Comparison of ENCODE assay signal across 8 cellular contexts in the genomic region with DNA sequence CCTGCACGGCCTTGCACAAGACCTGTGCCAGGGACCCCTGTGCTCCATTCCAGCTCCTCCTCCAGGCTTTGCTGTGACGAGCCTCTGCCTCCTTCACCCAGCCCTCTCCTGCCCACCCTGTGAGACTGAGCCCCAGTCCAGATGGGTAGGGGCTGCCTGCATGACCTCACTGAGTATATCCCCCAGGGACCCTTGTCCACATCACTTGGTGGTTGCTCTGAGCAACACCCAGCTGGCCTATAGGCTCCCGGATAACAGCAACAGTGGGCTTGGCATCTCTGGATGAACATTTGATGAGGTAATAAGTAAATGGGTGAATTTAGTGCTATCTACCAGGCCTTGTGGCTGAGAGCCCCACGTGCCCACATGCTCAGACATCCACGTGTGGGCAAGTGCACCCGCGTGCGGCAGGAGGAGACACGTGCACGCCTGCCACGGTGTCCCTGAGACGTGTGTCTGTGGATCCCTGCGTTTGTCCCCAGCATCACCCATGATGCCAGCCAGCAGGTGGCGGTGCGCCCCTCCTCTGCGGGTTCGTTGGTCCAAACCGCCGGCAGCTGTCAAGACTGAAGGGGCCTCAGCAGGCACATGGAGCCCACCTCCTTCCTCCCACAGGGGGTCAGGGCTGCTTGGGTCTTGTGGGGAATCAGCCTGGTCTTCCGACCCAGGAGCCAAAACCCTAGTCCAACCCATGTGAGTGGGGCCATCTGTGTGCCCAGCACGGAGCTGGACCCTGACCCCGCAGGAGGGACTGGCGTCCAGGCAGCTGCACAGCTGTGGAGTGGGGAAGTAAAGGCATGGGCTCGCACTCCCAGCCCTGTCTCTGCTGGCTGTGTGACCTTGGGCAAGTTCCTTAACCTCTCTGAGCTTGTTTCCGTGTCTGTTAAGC. TPM values are rescaled to one million over a fixed set of nuclear protein-coding genes. Genes with fewer than 3 reads are reported as not detected.
A peak's percentile ranks its signal among the peaks of the same experiment; 100 is the strongest.
DNase-seq lines count a peak whose midpoint lies in the region; ATAC-seq, FAIRE-seq and TF ChIP-seq lines count a peak whose summit lies in the region.

No MANE protein-coding gene starts in this region.

- ATAC-seq in A549 (peak; percentile 82 to 89), GM18907 (IDR thresholded peaks at IDR 0.05; ENCODE audit: unreplicated experiment) (peak; percentile 33), left cardiac atrium (peak; percentile 78 to 85), aorta (ENCODE audit: low FRiP score) (peak; percentile 88)

- no peaks in the 10 kb centered on the region for H3K36me3 ChIP-seq in aorta (ENCODE audit: control insufficient read depth in 1 of 2, insufficient read depth in 2 of 2, low read length in 1 of 2)

- intact Hi-C loops in left cardiac atrium (cut with DNase I) (loop anchor here (1.0 to 5.0 kb wide), 4 partner anchors 80 to 161 kb away; no protein-coding TSS in a partner anchor), aorta (cut with DNase I) (loop anchor here (1.0 to 10.0 kb wide), 3 partner anchors 121 to 153 kb away; no protein-coding TSS in a partner anchor)

- peak; percentile 80 for TF ChIP-seq CTCF in A549 (IDR thresholded peaks at IDR 0.05)

- POLR2A ChIA-PET in A549 (lab: Yijun Ruan, JAX) = interaction anchor here (1.0 to 1.5 kb wide), 2 partner anchors 51 to 121 kb away, joined by 6 read pairs; no protein-coding TSS in a partner anchor

- peak overlapping the region; percentile 9 for H3K4me2 ChIP-seq in A549

- H3K4me1 ChIP-seq in A549 = peaks cover 32% of the 10 kb centered on the region
- H3K4me1 ChIP-seq in aorta (ENCODE audit: control insufficient read depth in 1 of 2, insufficient read depth in 2 of 2, low read length in 2 of 2) = no peaks in the 10 kb centered on the region

- CTCF ChIA-PET in A549 (lab: Yijun Ruan, JAX) = interaction anchor here (0.7 to 16.7 kb wide), 35 partner anchors 8 to 286 kb away, joined by 3 to 449 read pairs (median 5); partner anchors contain the start of genes C6orf89 and PIM1

- no peaks in the 10 kb centered on the region for H3K9me3 ChIP-seq in A549
- no peaks in the 10 kb centered on the region for H3K9me3 ChIP-seq in aorta (ENCODE audit: control insufficient read depth, low read length)

- no peaks in the 10 kb centered on the region for H3K27me3 ChIP-seq in aorta (ENCODE audit: control insufficient read depth in 1 of 2, insufficient read depth in 2 of 2, low read length in 1 of 2)

- H3K4me3 ChIP-seq in A549 (no peak overlapping the region), aorta (ENCODE audit: low read length in 2 of 2) (no peak overlapping the region)

- TF ChIP-seq EP300 in A549 (IDR thresholded peaks at IDR 0.05) = no peak

- TF ChIP-seq POLR2A in A549 (IDR thresholded peaks at IDR 0.05; ENCODE audit: low read length) = no peak

- FAIRE-seq in A549 (lab: Jason Lieb, UNC) = no peak

- WGBS in A549 (ENCODE audit: missing lambda C conversion rate) = 14% methylated on average over 14 of the region's 25 CpGs
- 17 to 18% methylated on average over 24 to 25 of the region's 25 CpGs for WGBS in aorta, 2 donors

- H3K27ac ChIP-seq in A549 = peak overlapping the region; percentile 65 to 74
- H3K27ac ChIP-seq in aorta (ENCODE audit: low read depth in 1 of 2, low read length in 2 of 2) = no peak overlapping the region

- DNase-seq in A549 (ENCODE audit: low read depth in 1 of 2, low spot score in 1 of 2) (peak; percentile 76 to 78), NCI-H1694 (lab: John Stamatoyannopoulos, UW) (peak; percentile 54), T-helper 1 cell (peak; percentile 67 to 96 (median 79)), left cardiac atrium (peak; percentile 93), renal cortical epithelial cell (ENCODE audit: low read depth) (peak; percentile 24), aorta (peak; percentile 93 to 98)
- DNase-seq in activated naive CD8-positive, alpha-beta T cell treated with anti-CD3 and anti-CD28 coated beads, Interleukin-2, amount 50 U/mL, for 16 hours (ENCODE audit: low read depth, low spot score) = peak; percentile 71

- TF ChIP-seq RAD21 in A549 (conservative IDR thresholded peaks at IDR 0.05 in 1 of 2, IDR thresholded peaks at IDR 0.05 in 1 of 2) = peak; percentile 95 to 96

TF ChIP-seq in A549, 52 proteins besides CTCF, POLR2A, EP300 and RAD21:
- 0 out of 2 replicates have a peak, but pooled peaks have one; percentile 51 for TF ChIP-seq USF2 (IDR thresholded peaks at IDR 0.05)
- peak; percentile 97 for TF ChIP-seq SMC3 (IDR thresholded peaks at IDR 0.05)
- TF ChIP-seq NPAS2 (CRISPR knock-in tag; IDR thresholded peaks at IDR 0.05; ENCODE audit: borderline replicate concordance) = peak; percentile 84
- TF ChIP-seq EHMT2 (IDR thresholded peaks at IDR 0.05; ENCODE audit: low read depth) = no peak
- peak; percentile 60; the same call in 1 of the 2 replicates for TF ChIP-seq CHD4 (IDR thresholded peaks at IDR 0.05; ENCODE audit: borderline replicate concordance)
- TF ChIP-seq FOSB (CRISPR knock-in tag; IDR thresholded peaks at IDR 0.05) = no peak
- TF ChIP-seq MYC (IDR thresholded peaks at IDR 0.05; ENCODE audit: borderline replicate concordance, low read length) = peak; percentile 59; the same call in 1 of the 2 replicates
- TF ChIP-seq ZFP36 (IDR thresholded peaks at IDR 0.05; ENCODE audit: borderline replicate concordance, partially characterized antibody) = peak; percentile 75
- TF ChIP-seq, protein P1, sequence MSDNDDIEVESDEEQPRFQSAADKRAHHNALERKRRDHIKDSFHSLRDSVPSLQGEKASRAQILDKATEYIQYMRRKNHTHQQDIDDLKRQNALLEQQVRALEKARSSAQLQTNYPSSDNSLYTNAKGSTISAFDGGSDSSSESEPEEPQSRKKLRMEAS (IDR thresholded peaks at IDR 0.05) = peak; percentile 82

RNA-seq across cellular contexts. Expression of gene FGD2, which starts 45.9 kb away (rescaled TPM):
- polyA plus RNA-seq in A549 (2011; rRNA removed) (not detected in 2 replicates), A549 (2017; fragmentation: RNase III; extraction: RNeasy Plus Mini Kit Qiagen cat#74134 plus additional on column Dnase treatment) (not detected in 3 replicates), aorta (10 to 100 TPM in 1 of 2 donors, 1 to 10 TPM in 1; 2.2 to 12.9 TPM)
- not detected in 2 replicates for polyA plus RNA-seq in A549 (2012; cell fraction: cytosol; rRNA removed)
- polyA plus RNA-seq in A549 (2012; cell fraction: nucleus; rRNA removed) = 0.06 TPM in 1 of 2 replicates, not detected in the other
- polyA minus RNA-seq in A549 (2011; rRNA and poly(A)+ RNA removed) = not detected in 2 replicates
- total RNA-seq in left cardiac atrium (10 to 100 TPM; 15.1 to 15.5 TPM), renal cortical epithelial cell (0.05 TPM in 1 of 2 replicates, not detected in the other), aorta (10 to 100 TPM; 19.9 to 33.9 TPM)

Comparison
In these comparisons a context has a peak if more than half of its experiments do, and no peak if none do; other contexts are left out.
1. ATAC-seq: peak in every context shown above with its lines; median percentile 88 in aorta; 86 in A549; 82 in left cardiac atrium; 33 in GM18907.
2. DNase-seq: peak in every context shown above with its lines; median percentile 96 in aorta; 93 in left cardiac atrium; 79 in T-helper 1 cell; 77 in A549; 71 in activated naive CD8-positive, alpha-beta T cell treated with anti-CD3 and anti-CD28 coated beads, Interleukin-2, amount 50 U/mL, for 16 hours; 54 in NCI-H1694; 24 in renal cortical epithelial cell.
3. H3K27ac ChIP-seq: peak in A549 (2 of 2); none in aorta (0 of 2).
4. RNA of gene FGD2, which starts 45.9 kb away (total RNA-seq): 19.9 to 33.9 TPM in aorta and 15.1 to 15.5 TPM in left cardiac atrium; 0.05 TPM in renal cortical epithelial cell; every median in the first group is over 10 times any median in the second.